In the genomic region with DNA sequence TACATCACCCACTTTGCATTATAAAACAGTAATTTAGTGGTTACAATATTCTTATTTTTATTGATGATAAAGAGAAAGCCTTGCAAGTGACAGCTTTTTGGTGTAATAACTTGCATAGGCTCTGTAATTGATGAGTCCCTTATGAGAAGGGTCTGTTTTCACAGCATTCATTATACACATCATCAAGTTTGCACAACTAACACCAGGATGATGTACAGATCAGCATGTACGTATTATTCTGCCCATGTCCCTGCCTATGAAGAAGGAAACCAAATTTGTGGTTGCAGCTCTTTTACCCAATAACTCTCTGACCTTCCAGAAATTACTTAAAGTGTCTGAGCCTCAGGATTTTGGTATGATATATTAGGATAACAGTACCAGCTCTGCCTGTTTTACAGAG, we compare ENCODE assay signal across 17 cellular contexts. TPM values are rescaled to one million over a fixed set of nuclear protein-coding genes. Genes with fewer than 3 reads are reported as not detected.
A peak's percentile ranks its signal among the peaks of the same experiment; 100 is the strongest.
DNase-seq lines count a peak whose midpoint lies in the region; ATAC-seq and TF ChIP-seq lines count a peak whose summit lies in the region.
"Had no signal": no experiment of that assay in that cellular context is flagged by ENCODE, and none has a peak within 500 bp of the region (broad histone marks: within the 10 kb centered on the region; RNA-seq: fewer than 3 reads in every experiment).

No MANE protein-coding gene starts in this region.

- peaks cover 57% of the 10 kb centered on the region for H3K36me3 ChIP-seq in A673 (ENCODE audit: insufficient read depth, low read length, poor library complexity, severe bottlenecking)
- H3K36me3 ChIP-seq: BLaER1 treated with 17β-estradiol and CSF1 and Interleukin-3, amounts not matched to agents 10 nM and 100 nM had no signal

- CTCF ChIA-PET in A673 (lab: Charles Lee) = no interaction called here

- POLR2A ChIA-PET in A673 (lab: Charles Lee; ENCODE audit: low non-redundant PET) = no interaction called here

- H3K4me1 ChIP-seq in A673 (ENCODE audit: insufficient read depth, low read length, poor library complexity, severe bottlenecking) = peaks cover 30% of the 10 kb centered on the region
- H3K4me1 ChIP-seq: BLaER1 treated with 17β-estradiol and CSF1 and Interleukin-3, amounts not matched to agents 10 nM and 100 nM had no signal

- no peak for ATAC-seq in GM21381 (IDR thresholded peaks at IDR 0.05; ENCODE audit: unreplicated experiment)
- ATAC-seq: CD8-positive, alpha-beta T cell had no signal

- BruUV-seq in A673 (replicated peaks; lab: Mats Ljungman, UMichigan) = no TSS peak

- no peak for TF ChIP-seq CTCF in A673 (conservative IDR thresholded peaks at IDR 0.05; ENCODE audit: low read depth, low read length)
- no peak for TF ChIP-seq CTCF in fibroblast of mammary gland (conservative IDR thresholded peaks at IDR 0.05; ENCODE audit: control insufficient read depth, insufficient read depth, low read depth, low read length)

- H3K9me3 ChIP-seq in A673 (ENCODE audit: low read depth, low read length, poor library complexity, severe bottlenecking) = no peaks in the 10 kb centered on the region
- H3K9me3 ChIP-seq: BLaER1 treated with 17β-estradiol and CSF1 and Interleukin-3, amounts not matched to agents 10 nM and 100 nM; Caco-2 had no signal

- H3K4me3 ChIP-seq in A673 (ENCODE audit: low read depth, low read length, poor library complexity, severe bottlenecking) = no peak overlapping the region
- no peak overlapping the region for H3K4me3 ChIP-seq in fibroblast of mammary gland (ENCODE audit: control insufficient read depth, low read depth, low read length)
- H3K4me3 ChIP-seq: BLaER1 treated with 17β-estradiol and CSF1 and Interleukin-3, amounts not matched to agents 10 nM and 100 nM had no signal

- peak; percentile 42 for DNase-seq in A673 (ENCODE audit: low spot score)
- DNase-seq in NCI-H526 treated with DMSO at 0.1 percent for 48 hours (lab: John Stamatoyannopoulos, UW) = peak; percentile 19
- DNase-seq in fibroblast of mammary gland (ENCODE audit: low read depth) = peak; percentile 69
- no peak for DNase-seq in activated gamma-delta T cell treated with Interleukin-2 at 50 U/mL for 16 hours
- DNase-seq in midbrain (lab: John Stamatoyannopoulos, UW) = no peak
- DNase-seq: 8988T; AML-193; Caco-2; Calu3; CD4-positive, alpha-beta T cell; CD8-positive, alpha-beta T cell; DMS79 treated with DMSO at 0.1 percent for 48 hours; GF-D8 had no signal

- H3K27ac ChIP-seq in A673 (ENCODE audit: low read depth, low read length, poor library complexity, severe bottlenecking) = no peak overlapping the region
- H3K27ac ChIP-seq: BLaER1 treated with 17β-estradiol and CSF1 and Interleukin-3, amounts not matched to agents 10 nM and 100 nM; C4-2B had no signal

- intact Hi-C loops in A673 (cut with micrococcal nuclease; ENCODE audit: unreplicated experiment) = no loop called here

- no peaks in the 10 kb centered on the region for H3K27me3 ChIP-seq in A673 (replicated peaks; ENCODE audit: insufficient read depth, low read depth, low read length, poor library complexity)
- H3K27me3 ChIP-seq: BLaER1 treated with 17β-estradiol and CSF1 and Interleukin-3, amounts not matched to agents 10 nM and 100 nM had no signal

RNA-seq across cellular contexts. Expression of gene CLVS2, which starts 59.2 kb away (rescaled TPM):
- 84.9 and 89.6 TPM in 2 replicates for total RNA-seq in A673 (2021)
- total RNA-seq: B cell; Caco-2; Calu3; CD4-positive, alpha-beta T cell; CD8-positive, alpha-beta T cell had no signal

Comparison
In these comparisons a context has a peak if more than half of its experiments do, and no peak if none do; other contexts are left out.
1. DNase-seq: peak in A673 (single experiment), NCI-H526 treated with DMSO at 0.1 percent for 48 hours (single experiment) and fibroblast of mammary gland (single experiment); none in activated gamma-delta T cell treated with Interleukin-2 at 50 U/mL for 16 hours (single experiment) and midbrain (single experiment).